In genomic region chr10:132511692-132512442, GRCh38 we compare ENCODE assay signal across 1 cellular context.
TF ChIP-seq lines count a peak whose summit lies in the region.

No MANE protein-coding gene starts in this region.

TF ChIP-seq in HepG2, 621 proteins besides CTCF, POLR2A, EP300 and RAD21 (continued from another document):
- TF ChIP-seq, protein P1, sequence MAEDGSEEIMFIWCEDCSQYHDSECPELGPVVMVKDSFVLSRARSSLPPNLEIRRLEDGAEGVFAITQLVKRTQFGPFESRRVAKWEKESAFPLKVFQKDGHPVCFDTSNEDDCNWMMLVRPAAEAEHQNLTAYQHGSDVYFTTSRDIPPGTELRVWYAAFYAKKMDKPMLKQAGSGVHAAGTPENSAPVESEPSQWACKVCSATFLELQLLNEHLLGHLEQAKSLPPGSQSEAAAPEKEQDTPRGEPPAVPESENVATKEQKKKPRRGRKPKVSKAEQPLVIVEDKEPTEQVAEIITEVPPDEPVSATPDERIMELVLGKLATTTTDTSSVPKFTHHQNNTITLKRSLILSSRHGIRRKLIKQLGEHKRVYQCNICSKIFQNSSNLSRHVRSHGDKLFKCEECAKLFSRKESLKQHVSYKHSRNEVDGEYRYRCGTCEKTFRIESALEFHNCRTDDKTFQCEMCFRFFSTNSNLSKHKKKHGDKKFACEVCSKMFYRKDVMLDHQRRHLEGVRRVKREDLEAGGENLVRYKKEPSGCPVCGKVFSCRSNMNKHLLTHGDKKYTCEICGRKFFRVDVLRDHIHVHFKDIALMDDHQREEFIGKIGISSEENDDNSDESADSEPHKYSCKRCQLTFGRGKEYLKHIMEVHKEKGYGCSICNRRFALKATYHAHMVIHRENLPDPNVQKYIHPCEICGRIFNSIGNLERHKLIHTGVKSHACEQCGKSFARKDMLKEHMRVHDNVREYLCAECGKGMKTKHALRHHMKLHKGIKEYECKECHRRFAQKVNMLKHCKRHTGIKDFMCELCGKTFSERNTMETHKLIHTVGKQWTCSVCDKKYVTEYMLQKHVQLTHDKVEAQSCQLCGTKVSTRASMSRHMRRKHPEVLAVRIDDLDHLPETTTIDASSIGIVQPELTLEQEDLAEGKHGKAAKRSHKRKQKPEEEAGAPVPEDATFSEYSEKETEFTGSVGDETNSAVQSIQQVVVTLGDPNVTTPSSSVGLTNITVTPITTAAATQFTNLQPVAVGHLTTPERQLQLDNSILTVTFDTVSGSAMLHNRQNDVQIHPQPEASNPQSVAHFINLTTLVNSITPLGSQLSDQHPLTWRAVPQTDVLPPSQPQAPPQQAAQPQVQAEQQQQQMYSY (CRISPR knock-in tag; IDR thresholded peaks at IDR 0.05) = no peak
- no peak for TF ChIP-seq KDM2A (CRISPR knock-in tag; IDR thresholded peaks at IDR 0.05; ENCODE audit: borderline replicate concordance, low read depth)
- no peak for TF ChIP-seq MIER2 (CRISPR knock-in tag; IDR thresholded peaks at IDR 0.05)
- TF ChIP-seq DBP (CRISPR knock-in tag; IDR thresholded peaks at IDR 0.05; ENCODE audit: not compliant biosample characterization) = no peak
- TF ChIP-seq, protein P2, sequence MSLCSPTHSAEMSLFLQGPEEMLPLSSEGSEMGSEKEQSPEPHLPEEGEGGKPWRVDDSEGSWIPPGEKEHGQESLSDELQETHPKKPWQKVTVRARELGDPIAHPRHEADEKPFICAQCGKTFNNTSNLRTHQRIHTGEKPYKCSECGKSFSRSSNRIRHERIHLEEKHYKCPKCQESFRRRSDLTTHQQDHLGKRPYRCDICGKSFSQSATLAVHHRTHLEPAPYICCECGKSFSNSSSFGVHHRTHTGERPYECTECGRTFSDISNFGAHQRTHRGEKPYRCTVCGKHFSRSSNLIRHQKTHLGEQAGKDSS (CRISPR knock-in tag; IDR thresholded peaks at IDR 0.05; ENCODE audit: borderline replicate concordance, low read depth) = no peak
- no peak for TF ChIP-seq HNRNPH1 (optimal IDR thresholded peaks at IDR 0.05; ENCODE audit: low read depth, low read length)
- TF ChIP-seq FOSL1 (CRISPR knock-in tag; IDR thresholded peaks at IDR 0.05; ENCODE audit: borderline replicate concordance) = no peak
- TF ChIP-seq ZNF329 (CRISPR knock-in tag; IDR thresholded peaks at IDR 0.05; ENCODE audit: low read depth) = peak; percentile 97
